Comparison of ENCODE assay signal across 1 cellular context in genomic region chr17:19377602-19378415, GRCh38.
TF ChIP-seq lines count a peak whose summit lies in the region.

No MANE protein-coding gene starts in this region.

TF ChIP-seq in HEK293, 187 proteins besides CTCF, POLR2A, EP300 and RAD21 (continued from another document and continues in another):
- TF ChIP-seq BCL11A (tag by site-specific recombination; IDR thresholded peaks at IDR 0.05; ENCODE audit: low read depth) (no peak), ZNF404 (tag by site-specific recombination; IDR thresholded peaks at IDR 0.05) (no peak), ZNF121 (tag by site-specific recombination; IDR thresholded peaks at IDR 0.05) (no peak), ZNF544 (tag by site-specific recombination; IDR thresholded peaks at IDR 0.05) (no peak), ZNF585B (tag by site-specific recombination; IDR thresholded peaks at IDR 0.05) (no peak), ZNF513 (tag by site-specific recombination; IDR thresholded peaks at IDR 0.05) (no peak), ZNF830 (tag by site-specific recombination; IDR thresholded peaks at IDR 0.05; ENCODE audit: low read depth) (no peak), ZNF2 (tag by site-specific recombination; IDR thresholded peaks at IDR 0.05) (peak; percentile 74; the same call in 1 of the 2 replicates), HOXC10 (CRISPR knock-in tag; IDR thresholded peaks at IDR 0.05) (no peak), GLIS1 (tag by site-specific recombination; IDR thresholded peaks at IDR 0.05) (peak; percentile 75; the same call in 1 of the 2 replicates), ZNF768 (tag by site-specific recombination; IDR thresholded peaks at IDR 0.05) (no peak), ZFP37 (tag by site-specific recombination; IDR thresholded peaks at IDR 0.05) (peak; percentile 55; the same call in 1 of the 2 replicates), ZNF596 (tag by site-specific recombination; IDR thresholded peaks at IDR 0.05) (no peak), ZNF174 (tag by site-specific recombination; IDR thresholded peaks at IDR 0.05) (no peak), GLIS2 (tag by site-specific recombination; IDR thresholded peaks at IDR 0.05) (peak; percentile 100), ZNF561 (tag by site-specific recombination; IDR thresholded peaks at IDR 0.05; ENCODE audit: borderline replicate concordance) (no peak; the same call in 1 of the 2 replicates), ZNF785 (tag by site-specific recombination; IDR thresholded peaks at IDR 0.05) (no peak), ZNF501 (tag by site-specific recombination; IDR thresholded peaks at IDR 0.05) (peak; percentile 73), ZNF10 (tag by site-specific recombination; IDR thresholded peaks at IDR 0.05) (no peak), ZNF654 (tag by site-specific recombination; IDR thresholded peaks at IDR 0.05; ENCODE audit: low read depth) (no peak), ZNF530 (tag by site-specific recombination; IDR thresholded peaks at IDR 0.05; ENCODE audit: low read depth) (no peak), ZNF146 (tag by site-specific recombination; IDR thresholded peaks at IDR 0.05) (no peak), ZNF514 (tag by site-specific recombination; IDR thresholded peaks at IDR 0.05) (no peak), ZNF707 (tag by site-specific recombination; IDR thresholded peaks at IDR 0.05) (no peak), ZNF335 (tag by site-specific recombination; conservative IDR thresholded peaks at IDR 0.05) (peak; percentile 68), INSM2 (tag by site-specific recombination; IDR thresholded peaks at IDR 0.05) (peak; percentile 51; the same call in 1 of the 2 replicates), TRIM28 (IDR thresholded peaks at IDR 0.05; ENCODE audit: borderline replicate concordance, low read length) (peak; percentile 82), ZNF704 (tag by site-specific recombination; IDR thresholded peaks at IDR 0.05) (no peak), ZNF623 (tag by site-specific recombination; IDR thresholded peaks at IDR 0.05) (0 out of 2 replicates have a peak, but pooled peaks have one; percentile 11), ZBTB1 (tag by site-specific recombination; IDR thresholded peaks at IDR 0.05) (no peak), ZNF398 (tag by site-specific recombination; IDR thresholded peaks at IDR 0.05) (no peak), SP7 (tag by site-specific recombination; IDR thresholded peaks at IDR 0.05) (peak; percentile 72), ZNF155 (tag by site-specific recombination; IDR thresholded peaks at IDR 0.05) (no peak), ZSCAN5A (tag by site-specific recombination; IDR thresholded peaks at IDR 0.05) (no peak), KLF7 (tag by site-specific recombination; IDR thresholded peaks at IDR 0.05; ENCODE audit: borderline replicate concordance) (peak; percentile 17; the same call in 1 of the 2 replicates), REST (tag by site-specific recombination; IDR thresholded peaks at IDR 0.05) (peak; percentile 100), ZNF837 (tag by site-specific recombination; IDR thresholded peaks at IDR 0.05) (no peak), ZNF324 (tag by site-specific recombination; IDR thresholded peaks at IDR 0.05) (peak; percentile 35; the same call in 1 of the 2 replicates), ZFHX2 (tag by site-specific recombination; conservative IDR thresholded peaks at IDR 0.05) (no peak), ZNF391 (tag by site-specific recombination; IDR thresholded peaks at IDR 0.05; ENCODE audit: borderline replicate concordance, low read depth) (no peak), ZNF473 (tag by site-specific recombination; IDR thresholded peaks at IDR 0.05) (no peak), ZNF140 (tag by site-specific recombination; IDR thresholded peaks at IDR 0.05) (no peak), ZNF677 (tag by site-specific recombination; IDR thresholded peaks at IDR 0.05) (no peak)
- TF ChIP-seq, protein P1, sequence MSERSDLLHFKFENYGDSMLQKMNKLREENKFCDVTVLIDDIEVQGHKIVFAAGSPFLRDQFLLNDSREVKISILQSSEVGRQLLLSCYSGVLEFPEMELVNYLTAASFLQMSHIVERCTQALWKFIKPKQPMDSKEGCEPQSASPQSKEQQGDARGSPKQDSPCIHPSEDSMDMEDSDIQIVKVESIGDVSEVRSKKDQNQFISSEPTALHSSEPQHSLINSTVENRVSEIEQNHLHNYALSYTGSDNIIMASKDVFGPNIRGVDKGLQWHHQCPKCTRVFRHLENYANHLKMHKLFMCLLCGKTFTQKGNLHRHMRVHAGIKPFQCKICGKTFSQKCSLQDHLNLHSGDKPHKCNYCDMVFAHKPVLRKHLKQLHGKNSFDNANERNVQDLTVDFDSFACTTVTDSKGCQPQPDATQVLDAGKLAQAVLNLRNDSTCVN (tag by site-specific recombination; optimal IDR thresholded peaks at IDR 0.05), result peak; percentile 96
- TF ChIP-seq, protein P2, sequence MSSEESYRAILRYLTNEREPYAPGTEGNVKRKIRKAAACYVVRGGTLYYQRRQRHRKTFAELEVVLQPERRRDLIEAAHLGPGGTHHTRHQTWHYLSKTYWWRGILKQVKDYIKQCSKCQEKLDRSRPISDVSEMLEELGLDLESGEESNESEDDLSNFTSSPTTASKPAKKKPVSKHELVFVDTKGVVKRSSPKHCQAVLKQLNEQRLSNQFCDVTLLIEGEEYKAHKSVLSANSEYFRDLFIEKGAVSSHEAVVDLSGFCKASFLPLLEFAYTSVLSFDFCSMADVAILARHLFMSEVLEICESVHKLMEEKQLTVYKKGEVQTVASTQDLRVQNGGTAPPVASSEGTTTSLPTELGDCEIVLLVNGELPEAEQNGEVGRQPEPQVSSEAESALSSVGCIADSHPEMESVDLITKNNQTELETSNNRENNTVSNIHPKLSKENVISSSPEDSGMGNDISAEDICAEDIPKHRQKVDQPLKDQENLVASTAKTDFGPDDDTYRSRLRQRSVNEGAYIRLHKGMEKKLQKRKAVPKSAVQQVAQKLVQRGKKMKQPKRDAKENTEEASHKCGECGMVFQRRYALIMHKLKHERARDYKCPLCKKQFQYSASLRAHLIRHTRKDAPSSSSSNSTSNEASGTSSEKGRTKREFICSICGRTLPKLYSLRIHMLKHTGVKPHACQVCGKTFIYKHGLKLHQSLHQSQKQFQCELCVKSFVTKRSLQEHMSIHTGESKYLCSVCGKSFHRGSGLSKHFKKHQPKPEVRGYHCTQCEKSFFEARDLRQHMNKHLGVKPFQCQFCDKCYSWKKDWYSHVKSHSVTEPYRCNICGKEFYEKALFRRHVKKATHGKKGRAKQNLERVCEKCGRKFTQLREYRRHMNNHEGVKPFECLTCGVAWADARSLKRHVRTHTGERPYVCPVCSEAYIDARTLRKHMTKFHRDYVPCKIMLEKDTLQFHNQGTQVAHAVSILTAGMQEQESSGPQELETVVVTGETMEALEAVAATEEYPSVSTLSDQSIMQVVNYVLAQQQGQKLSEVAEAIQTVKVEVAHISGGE (tag by site-specific recombination; conservative IDR thresholded peaks at IDR 0.05; ENCODE audit: low read depth), result peak; percentile 94
- TF ChIP-seq, protein P3, sequence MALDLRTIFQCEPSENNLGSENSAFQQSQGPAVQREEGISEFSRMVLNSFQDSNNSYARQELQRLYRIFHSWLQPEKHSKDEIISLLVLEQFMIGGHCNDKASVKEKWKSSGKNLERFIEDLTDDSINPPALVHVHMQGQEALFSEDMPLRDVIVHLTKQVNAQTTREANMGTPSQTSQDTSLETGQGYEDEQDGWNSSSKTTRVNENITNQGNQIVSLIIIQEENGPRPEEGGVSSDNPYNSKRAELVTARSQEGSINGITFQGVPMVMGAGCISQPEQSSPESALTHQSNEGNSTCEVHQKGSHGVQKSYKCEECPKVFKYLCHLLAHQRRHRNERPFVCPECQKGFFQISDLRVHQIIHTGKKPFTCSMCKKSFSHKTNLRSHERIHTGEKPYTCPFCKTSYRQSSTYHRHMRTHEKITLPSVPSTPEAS (tag by site-specific recombination; IDR thresholded peaks at IDR 0.05), result no peak
- TF ChIP-seq, protein P4, sequence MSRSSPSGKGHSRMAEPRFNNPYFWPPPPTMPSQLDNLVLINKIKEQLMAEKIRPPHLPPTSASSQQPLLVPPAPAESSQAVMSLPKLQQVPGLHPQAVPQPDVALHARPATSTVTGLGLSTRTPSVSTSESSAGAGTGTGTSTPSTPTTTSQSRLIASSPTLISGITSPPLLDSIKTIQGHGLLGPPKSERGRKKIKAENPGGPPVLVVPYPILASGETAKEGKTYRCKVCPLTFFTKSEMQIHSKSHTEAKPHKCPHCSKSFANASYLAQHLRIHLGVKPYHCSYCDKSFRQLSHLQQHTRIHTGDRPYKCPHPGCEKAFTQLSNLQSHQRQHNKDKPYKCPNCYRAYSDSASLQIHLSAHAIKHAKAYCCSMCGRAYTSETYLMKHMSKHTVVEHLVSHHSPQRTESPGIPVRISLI (tag by site-specific recombination; IDR thresholded peaks at IDR 0.05), result no peak
